ENCODE assay signal across 12 cellular contexts in genomic region chr6:129882510-129883023, GRCh38. TPM values are rescaled to one million over a fixed set of nuclear protein-coding genes. Genes with fewer than 3 reads are reported as not detected.
A peak's percentile ranks its signal among the peaks of the same experiment; 100 is the strongest.
DNase-seq lines count a peak whose midpoint lies in the region; ATAC-seq, FAIRE-seq and TF ChIP-seq lines count a peak whose summit lies in the region.
"Had no signal": no experiment of that assay in that cellular context is flagged by ENCODE, and none has a peak within 500 bp of the region (broad histone marks: within the 10 kb centered on the region; RNA-seq: fewer than 3 reads in every experiment).

No MANE protein-coding gene starts in this region.

- no peak overlapping the region for H3K4me3 Mint-ChIP-seq in progenitor cell of endocrine pancreas (ENCODE audit: low read depth)
- H3K4me3 Mint-ChIP-seq: activated naive CD4-positive, alpha-beta T cell treated with anti-CD3 and anti-CD28 coated beads, Interleukin-2, amount 10 ng/mL, durations not matched to agents 7 days and 5 days had no signal

- H3K4me3 ChIP-seq in GM12864 (ENCODE audit: low read depth, low read length) = no peak overlapping the region; the same call in 1 of the 2 replicates
- no peak overlapping the region for H3K4me3 ChIP-seq in OCI-LY3 (ENCODE audit: low read length)
- no peak overlapping the region for H3K4me3 ChIP-seq in small intestine (ENCODE audit: low read depth in 1 of 2, low read length in 2 of 2)

- FAIRE-seq in small intestine (lab: Jason Lieb, UNC) = no peak

- peaks cover 5% of the 10 kb centered on the region for H3K9me3 Mint-ChIP-seq in progenitor cell of endocrine pancreas (ENCODE audit: low read depth)

- H3K27me3 ChIP-seq in OCI-LY3 (ENCODE audit: low read depth, low read length) (no peaks in the 10 kb centered on the region), small intestine (ENCODE audit: control insufficient read depth in 2 of 2, insufficient read depth in 2 of 2, low read length in 2 of 2) (no peaks in the 10 kb centered on the region)

- no peaks in the 10 kb centered on the region for H4K20me1 ChIP-seq in OCI-LY3 (ENCODE audit: insufficient read depth, low read length)

- H2AFZ ChIP-seq in OCI-LY3 (ENCODE audit: low read depth, low read length) = no peak overlapping the region

- H3K27me3 Mint-ChIP-seq in progenitor cell of endocrine pancreas = no peaks in the 10 kb centered on the region

- H3K4me2 ChIP-seq in OCI-LY3 (ENCODE audit: low read length) = peak overlapping the region; percentile 17; the same call in 1 of the 2 replicates

- H3K27ac Mint-ChIP-seq in progenitor cell of endocrine pancreas = no peak overlapping the region
- H3K27ac Mint-ChIP-seq: activated naive CD4-positive, alpha-beta T cell treated with anti-CD3 and anti-CD28 coated beads, Interleukin-2, amount 10 ng/mL, durations not matched to agents 7 days and 5 days had no signal

- WGBS in small intestine, 3 donors = 49 to 55% (median 52%) methylated on average over 8 of the region's 8 CpGs

- H3K4me1 ChIP-seq in OCI-LY3 (ENCODE audit: low read length) (peaks cover 4% of the 10 kb centered on the region; the same call in 1 of the 2 replicates), small intestine (ENCODE audit: control insufficient read depth in 2 of 2, insufficient read depth in 1 of 2, low read depth in 1 of 2, low read length in 1 of 2) (no peaks in the 10 kb centered on the region)

- TF ChIP-seq CTCF in GM12864 (IDR thresholded peaks at IDR 0.05; ENCODE audit: low read depth, low read length, missing control alignments) (no peak), OCI-LY3 (IDR thresholded peaks at IDR 0.05; ENCODE audit: low read depth, low read length) (no peak), progenitor cell of endocrine pancreas (IDR thresholded peaks at IDR 0.05; ENCODE audit: unreplicated experiment) (no peak)

- no peaks in the 10 kb centered on the region for H3K79me2 ChIP-seq in OCI-LY3 (ENCODE audit: low read length)

- no peak overlapping the region for H3K9ac ChIP-seq in OCI-LY3 (ENCODE audit: low read length)

- H3K36me3 Mint-ChIP-seq in progenitor cell of endocrine pancreas (ENCODE audit: insufficient read depth) = peaks cover 2% of the 10 kb centered on the region
- H3K36me3 Mint-ChIP-seq: activated naive CD4-positive, alpha-beta T cell treated with anti-CD3 and anti-CD28 coated beads, Interleukin-2, amount 10 ng/mL, durations not matched to agents 7 days and 5 days had no signal

- H3K27ac ChIP-seq in OCI-LY3 (ENCODE audit: low read length) = no peak overlapping the region
- peak overlapping the region in 1 of 2 donors; percentile 32 for H3K27ac ChIP-seq in small intestine (ENCODE audit: low read depth in 1 of 2, low read length in 1 of 2)

- no peaks in the 10 kb centered on the region for H3K9me3 ChIP-seq in OCI-LY3 (ENCODE audit: insufficient read depth, low read length)
- H3K9me3 ChIP-seq in small intestine (ENCODE audit: control insufficient read depth, low read depth) = no peaks in the 10 kb centered on the region

- no peaks in the 10 kb centered on the region for H3K4me1 Mint-ChIP-seq in progenitor cell of endocrine pancreas (ENCODE audit: low read depth)

- DNase-seq in GM12864 (ENCODE audit: low read depth) (peak; percentile 61), GF-D8 (lab: John Stamatoyannopoulos, UW) (no peak), cortex of kidney (lab: John Stamatoyannopoulos, UW) (no peak), progenitor cell of endocrine pancreas (ENCODE audit: low spot score, unreplicated experiment) (no peak), small intestine (no peak)
- DNase-seq: activated naive CD4-positive, alpha-beta T cell treated with anti-CD3 and anti-CD28 coated beads, Interleukin-2, amount 10 ng/mL, durations not matched to agents 7 days and 5 days; NCI-H1436 treated with DMSO at 0.1 percent for 48 hours; right cardiac atrium had no signal

- ATAC-seq in GM19395 (IDR thresholded peaks at IDR 0.05; ENCODE audit: unreplicated experiment) (peak; percentile 96), HG02973 (IDR thresholded peaks at IDR 0.05; ENCODE audit: unreplicated experiment) (peak; percentile 94)
- ATAC-seq: right cardiac atrium had no signal

- no peaks in the 10 kb centered on the region for H3K36me3 ChIP-seq in OCI-LY3 (replicated peaks; ENCODE audit: low read depth, low read length)
- no peaks in the 10 kb centered on the region for H3K36me3 ChIP-seq in small intestine (ENCODE audit: control insufficient read depth in 2 of 2, insufficient read depth in 2 of 2, low read length in 2 of 2)

RNA-seq across cellular contexts. Expression of gene TMEM244, which starts 21.5 kb away (rescaled TPM):
- total RNA-seq in progenitor cell of endocrine pancreas = not detected in 2 replicates
- polyA plus RNA-seq in small intestine = not detected
- total RNA-seq: kidney epithelial cell, right cardiac atrium had no signal
- polyA plus RNA-seq: right cardiac atrium had no signal
